ENCODE assay signal across 8 cellular contexts in the genomic region with DNA sequence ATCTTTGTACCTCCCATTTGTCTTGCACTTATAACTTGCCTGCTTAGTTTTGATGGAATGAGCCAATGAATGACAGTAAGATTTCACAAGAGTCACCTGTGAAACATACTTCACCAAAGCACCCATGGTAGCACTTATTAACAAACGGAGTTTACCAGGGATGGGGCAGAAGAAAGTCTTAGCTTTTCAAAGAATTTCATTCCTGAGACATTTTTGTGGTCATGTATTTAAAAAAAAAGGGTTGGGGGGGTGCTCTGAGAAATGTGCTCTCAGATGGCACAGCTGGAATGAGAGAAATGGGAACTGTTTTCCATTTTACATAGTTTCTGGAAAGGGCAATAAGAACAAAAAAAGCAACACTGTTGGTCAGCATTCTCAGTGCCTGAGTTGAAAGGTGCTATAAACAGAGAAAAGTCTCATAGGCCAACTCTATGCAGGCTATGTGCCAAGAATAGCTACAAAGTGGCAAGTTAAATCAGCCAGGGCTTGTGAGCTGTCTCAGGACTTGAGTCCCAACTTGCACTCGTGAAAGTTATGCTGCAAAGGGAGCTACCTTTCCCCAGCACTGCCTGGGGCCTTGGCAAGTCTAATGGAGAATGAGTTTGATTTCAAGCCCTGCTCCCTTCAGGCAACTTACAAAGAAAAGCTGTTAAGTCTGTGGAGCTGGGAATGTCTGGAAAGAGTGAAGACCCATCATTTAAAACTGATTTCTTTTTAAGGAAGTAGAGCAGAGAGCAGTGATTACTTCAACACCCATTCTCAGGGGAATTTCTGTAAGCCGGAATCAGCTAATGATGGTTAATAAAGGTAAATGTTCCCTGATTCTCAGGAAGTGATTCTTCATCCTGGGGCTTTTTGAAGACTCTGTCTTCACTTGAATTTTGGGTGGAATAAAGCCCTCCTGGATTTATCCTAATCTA.
DNase-seq lines count a peak whose midpoint lies in the region; ATAC-seq and TF ChIP-seq lines count a peak whose summit lies in the region.

No MANE protein-coding gene starts in this region.

- H3K4me1 Mint-ChIP-seq in effector memory CD8-positive, alpha-beta T cell (ENCODE audit: low read depth in 2 of 2), result no peaks in the 10 kb centered on the region

- 29 to 38% methylated on average over 3 of the region's 3 CpGs for WGBS in body of pancreas, 2 donors

- H3K27me3 ChIP-seq in body of pancreas, result no peaks in the 10 kb centered on the region
- no peaks in the 10 kb centered on the region for H3K27me3 ChIP-seq in BE2C

- H3K27ac Mint-ChIP-seq in effector memory CD8-positive, alpha-beta T cell, result no peak overlapping the region

- peaks cover 4% of the 10 kb centered on the region for H3K36me3 Mint-ChIP-seq in effector memory CD8-positive, alpha-beta T cell (ENCODE audit: insufficient read depth)

- intact Hi-C loops in body of pancreas (cut with DNase I), result no loop called here

- H3K9me3 ChIP-seq in body of pancreas (no peaks in the 10 kb centered on the region), BE2C (no peaks in the 10 kb centered on the region)

- H3K4me3 Mint-ChIP-seq in effector memory CD8-positive, alpha-beta T cell, result no peak overlapping the region

- peak overlapping the region in 1 of 4 donors; percentile 2 for H3K27ac ChIP-seq in body of pancreas

- H3K4me3 ChIP-seq in body of pancreas (no peak overlapping the region), BE2C (ENCODE audit: low read depth, low read length) (no peak overlapping the region)

- no peak for TF ChIP-seq POLR2A in body of pancreas (IDR thresholded peaks at IDR 0.05)

- peaks cover 5% of the 10 kb centered on the region for H3K4me1 ChIP-seq in body of pancreas
- peaks cover 23% of the 10 kb centered on the region for H3K4me1 ChIP-seq in BE2C

- no peaks in the 10 kb centered on the region for H3K27me3 Mint-ChIP-seq in effector memory CD8-positive, alpha-beta T cell

- no peaks in the 10 kb centered on the region for H3K36me3 ChIP-seq in body of pancreas (replicated peaks in 1 of 2; ENCODE audit: insufficient read depth in 1 of 2, low read depth in 2 of 2)
- H3K36me3 ChIP-seq in BE2C, result no peaks in the 10 kb centered on the region

- peak; percentile 63 for ATAC-seq in HG02798 (IDR thresholded peaks at IDR 0.05; ENCODE audit: poor library complexity, unreplicated experiment)
- ATAC-seq in effector memory CD8-positive, alpha-beta T cell (replicated peaks), result no peak
- ATAC-seq in body of pancreas, result no peak

- DNase-seq in GM04503 (ENCODE audit: low read depth) (peak; percentile 94), astrocyte of the hippocampus (ENCODE audit: low read depth, low spot score) (peak; percentile 94), myocyte (ENCODE audit: low read depth) (peak; percentile 90), body of pancreas (no peak), BE2C (no peak)
- DNase-seq in effector memory CD8-positive, alpha-beta T cell, result no peak
- no peak for DNase-seq in stimulated activated CD4-positive, alpha-beta T cell treated with anti-CD3 and anti-CD28 coated beads, Interleukin-4, amount 100 ng/mL, for 24 hours

- H3K9me3 Mint-ChIP-seq in effector memory CD8-positive, alpha-beta T cell, result no peaks in the 10 kb centered on the region

- TF ChIP-seq CTCF in body of pancreas (IDR thresholded peaks at IDR 0.05) (no peak), BE2C (IDR thresholded peaks at IDR 0.05; ENCODE audit: low read depth, low read length) (no peak)

Comparison
In these comparisons a context has a peak if more than half of its experiments do, and no peak if none do; other contexts are left out.
1. DNase-seq: peak in GM04503 (single experiment), astrocyte of the hippocampus (single experiment) and myocyte (single experiment); none in effector memory CD8-positive, alpha-beta T cell (0 of 3), stimulated activated CD4-positive, alpha-beta T cell treated with anti-CD3 and anti-CD28 coated beads, Interleukin-4, amount 100 ng/mL, for 24 hours (single experiment), body of pancreas (0 of 4) and BE2C (single experiment).